16 cellular contexts compared by ENCODE assay signal in genomic region chr1:95018602-95019369, GRCh38. TPM values are rescaled to one million over a fixed set of nuclear protein-coding genes. Genes with fewer than 3 reads are reported as not detected.
DNase-seq lines count a peak whose midpoint lies in the region; ATAC-seq and TF ChIP-seq lines count a peak whose summit lies in the region.
"Had no signal": no experiment of that assay in that cellular context is flagged by ENCODE, and none has a peak within 500 bp of the region (broad histone marks: within the 10 kb centered on the region; RNA-seq: fewer than 3 reads in every experiment).

No MANE protein-coding gene starts in this region.

- no peaks in the 10 kb centered on the region for H3K9me3 ChIP-seq in esophagus muscularis mucosa
- no peaks in the 10 kb centered on the region for H3K9me3 ChIP-seq in mucosa of descending colon

- ATAC-seq in mucosa of descending colon (peak; percentile 88), GM21825 (IDR thresholded peaks at IDR 0.05; ENCODE audit: unreplicated experiment) (no peak), HG02678 (IDR thresholded peaks at IDR 0.05; ENCODE audit: unreplicated experiment) (no peak)
- ATAC-seq: stimulated activated naive CD8-positive, alpha-beta T cell treated with anti-CD3 and anti-CD28 coated beads, Interleukin-15, Interleukin-2, amounts not matched to agents 100 U/mL and 50 U/mL, for 24 hours had no signal

- POLR2A ChIA-PET in RWPE1 (lab: Yijun Ruan, JAX; ENCODE audit: low non-redundant PET): no interaction called here

- TF ChIP-seq POLR2A in esophagus muscularis mucosa (IDR thresholded peaks at IDR 0.05; ENCODE audit: low read depth): no peak

- no peaks in the 10 kb centered on the region for H3K36me3 ChIP-seq in esophagus muscularis mucosa
- H3K36me3 ChIP-seq in mucosa of descending colon (ENCODE audit: low read depth): peaks cover 3% of the 10 kb centered on the region

- H3K27ac ChIP-seq in RWPE1 (no peak overlapping the region), esophagus muscularis mucosa (replicated peaks in 1 of 4) (no peak overlapping the region)

- CTCF ChIA-PET in RWPE1 (lab: Yijun Ruan, JAX): no interaction called here

- TF ChIP-seq CTCF in RWPE1 (conservative IDR thresholded peaks at IDR 0.05; ENCODE audit: low read depth): no peak
- TF ChIP-seq CTCF in esophagus muscularis mucosa (IDR thresholded peaks at IDR 0.05): no peak
- TF ChIP-seq CTCF in mucosa of descending colon (IDR thresholded peaks at IDR 0.05): no peak

- H3K4me1 ChIP-seq in esophagus muscularis mucosa (peaks cover 24 to 77% (median 66%) of the 10 kb centered on the region in 4 donors), mucosa of descending colon (ENCODE audit: low read depth) (peaks cover 6% of the 10 kb centered on the region)

- DNase-seq in Daoy (ENCODE audit: low read depth): peak; percentile 67
- peak; percentile 30 for DNase-seq in RWPE1 (ENCODE audit: low spot score)
- peak; percentile 14 for DNase-seq in esophagus muscularis mucosa (ENCODE audit: extremely low spot score)
- DNase-seq in mucosa of descending colon: no peak
- DNase-seq in NCI-H345 treated with DMSO at 0.1 percent for 48 hours (lab: John Stamatoyannopoulos, UW; ENCODE audit: unreplicated experiment): no peak
- DNase-seq in NK-92 (lab: John Stamatoyannopoulos, UW; ENCODE audit: unreplicated experiment): no peak
- DNase-seq: activated CD4-positive, CD25-positive, alpha-beta regulatory T cell treated with anti-CD3 and anti-CD28 coated beads, Interleukin-2, amount 50 U/mL, for 72 hours; activated T-cell treated with anti-CD3 and anti-CD28 coated beads for 4 hours; C1 segment of cervical spinal cord; effector CD4-positive, alpha-beta T cell; hippocampal formation; NCI-H187 treated with DMSO at 0.1 percent for 48 hours; stimulated activated CD4-positive, alpha-beta T cell treated with anti-CD3 and anti-CD28 coated beads, Interleukin-4, amount 100 ng/mL, for 24 hours; stimulated activated naive CD8-positive, alpha-beta T cell treated with anti-CD3 and anti-CD28 coated beads, Interleukin-15, Interleukin-2, amounts not matched to agents 100 U/mL and 50 U/mL, for 24 hours had no signal

- H3K27me3 ChIP-seq in esophagus muscularis mucosa: no peaks in the 10 kb centered on the region

- 73% methylated on average over 1 of the region's 1 CpG for WGBS in esophagus muscularis mucosa

- no peak for TF ChIP-seq EP300 in esophagus muscularis mucosa (IDR thresholded peaks at IDR 0.05)

- intact Hi-C loops in esophagus muscularis mucosa (cut with DNase I): no loop called here
- intact Hi-C loops in mucosa of descending colon (cut with DNase I, micrococcal nuclease): no loop called here

- H3K4me3 ChIP-seq in esophagus muscularis mucosa: no peak overlapping the region
- no peak overlapping the region for H3K4me3 ChIP-seq in mucosa of descending colon

RNA-seq across cellular contexts. Expression of gene ALG14, which starts 54.0 kb away (rescaled TPM):
- total RNA-seq in Daoy (2014; rRNA removed; shearing (Covaris generic)): 2.8 and 3.1 TPM in 2 replicates
- total RNA-seq in esophagus muscularis mucosa (under 1 TPM; 0.52 to 0.83 (median 0.74) TPM), mucosa of descending colon (10 to 100 TPM in 2 of 3 donors, 1 to 10 TPM in 1; 5.9 to 16.8 (median 11.4) TPM)

Comparison
In these comparisons a context has a peak if more than half of its experiments do, and no peak if none do; other contexts are left out.
1. DNase-seq: peak in Daoy (single experiment), RWPE1 (single experiment) and esophagus muscularis mucosa (single experiment); none in mucosa of descending colon (0 of 3), NCI-H345 treated with DMSO at 0.1 percent for 48 hours (single experiment) and NK-92 (single experiment).